Comparison of ENCODE assay signal across 1 cellular context in genomic region chr17:69227536-69227935, GRCh38.
TF ChIP-seq lines count a peak whose summit lies in the region.

No MANE protein-coding gene starts in this region.

TF ChIP-seq in GM23338, 12 proteins besides CTCF, POLR2A, EP300 and RAD21 (continued from another document):
- TF ChIP-seq REST (IDR thresholded peaks at IDR 0.05; ENCODE audit: unreplicated experiment) (no peak), EZH2 (IDR thresholded peaks at IDR 0.05; ENCODE audit: low read depth, unreplicated experiment) (no peak), EZH2phosphoT487 (IDR thresholded peaks at IDR 0.05; ENCODE audit: unreplicated experiment) (no peak), CREB1 (CRISPR knock-in tag; IDR thresholded peaks at IDR 0.05; ENCODE audit: low read depth) (no peak), JUNB (IDR thresholded peaks at IDR 0.05; ENCODE audit: unreplicated experiment) (no peak), ZNF114 (CRISPR knock-in tag; IDR thresholded peaks at IDR 0.05) (no peak), ETS1 (IDR thresholded peaks at IDR 0.05) (no peak), STAT1 (IDR thresholded peaks at IDR 0.05; ENCODE audit: unreplicated experiment) (no peak), NANOG (IDR thresholded peaks at IDR 0.05; ENCODE audit: borderline replicate concordance) (no peak), POLR2AphosphoS5 (IDR thresholded peaks at IDR 0.05; ENCODE audit: low read depth) (no peak)
